Comparison of ENCODE assay signal across 12 cellular contexts in genomic region chr19:6500837-6501739, GRCh38. TPM values are rescaled to one million over a fixed set of nuclear protein-coding genes. Genes with fewer than 3 reads are reported as not detected.
DNase-seq lines count a peak whose midpoint lies in the region; ATAC-seq, FAIRE-seq and TF ChIP-seq lines count a peak whose summit lies in the region.
"Had no signal": no experiment of that assay in that cellular context is flagged by ENCODE, and none has a peak within 500 bp of the region (broad histone marks: within the 10 kb centered on the region; RNA-seq: fewer than 3 reads in every experiment).

No MANE protein-coding gene starts in this region.

- H3K4me3 ChIP-seq in OCI-LY3 (ENCODE audit: low read length) (peak overlapping the region; percentile 89), parathyroid adenoma (ENCODE audit: low read depth, low read length) (no peak overlapping the region), ovary (no peak overlapping the region)

- ATAC-seq in effector memory CD8-positive, alpha-beta T cell (replicated peaks): no peak

- H3K27me3 ChIP-seq in OCI-LY3 (ENCODE audit: low read depth, low read length): no peaks in the 10 kb centered on the region
- H3K27me3 ChIP-seq in parathyroid adenoma (ENCODE audit: control insufficient read depth, insufficient read depth, low read length): no peaks in the 10 kb centered on the region
- no peaks in the 10 kb centered on the region for H3K27me3 ChIP-seq in ovary

- H3K79me2 ChIP-seq in OCI-LY3 (ENCODE audit: low read length) (no peaks in the 10 kb centered on the region), parathyroid adenoma (no peaks in the 10 kb centered on the region)

- H3K4me2 ChIP-seq in OCI-LY3 (ENCODE audit: low read length) (peak overlapping the region; percentile 98), parathyroid adenoma (ENCODE audit: low read length) (peak overlapping the region; percentile 83)

- no peak for TF ChIP-seq EP300 in ovary (IDR thresholded peaks at IDR 0.05)

- no peak overlapping the region for H3K27ac ChIP-seq in OCI-LY3 (ENCODE audit: low read length)
- no peak overlapping the region for H3K27ac ChIP-seq in parathyroid adenoma
- H3K27ac ChIP-seq in ovary: no peak overlapping the region
- H3K27ac ChIP-seq: 22Rv1 had no signal

- H4K20me1 ChIP-seq in OCI-LY3 (ENCODE audit: insufficient read depth, low read length): no peaks in the 10 kb centered on the region

- peak overlapping the region; percentile 89 to 93 for H3K4me3 Mint-ChIP-seq in effector memory CD8-positive, alpha-beta T cell

- H3K36me3 Mint-ChIP-seq in effector memory CD8-positive, alpha-beta T cell (ENCODE audit: insufficient read depth): peaks cover 6% of the 10 kb centered on the region

- no peaks in the 10 kb centered on the region for H3K9me3 Mint-ChIP-seq in effector memory CD8-positive, alpha-beta T cell

- peak overlapping the region; percentile 26 to 75 for H3K27ac Mint-ChIP-seq in effector memory CD8-positive, alpha-beta T cell

- no peaks in the 10 kb centered on the region for H3K9me3 ChIP-seq in OCI-LY3 (ENCODE audit: insufficient read depth, low read length)
- H3K9me3 ChIP-seq in parathyroid adenoma (ENCODE audit: control insufficient read depth, low read length): no peaks in the 10 kb centered on the region
- H3K9me3 ChIP-seq in ovary: no peaks in the 10 kb centered on the region

- peaks cover 0 to 18% of the 10 kb centered on the region in 2 donors for H3K27me3 Mint-ChIP-seq in effector memory CD8-positive, alpha-beta T cell

- no peak for TF ChIP-seq CTCF in OCI-LY3 (IDR thresholded peaks at IDR 0.05; ENCODE audit: low read depth, low read length)
- no peak for TF ChIP-seq CTCF in parathyroid adenoma (IDR thresholded peaks at IDR 0.05)
- TF ChIP-seq CTCF in ovary (IDR thresholded peaks at IDR 0.05): no peak
- no peak for TF ChIP-seq CTCF in D721Med (IDR thresholded peaks at IDR 0.05; ENCODE audit: insufficient read depth, missing control alignments)

- 52 to 62% (median 60%) methylated on average over 23 to 24 of the region's 24 CpGs for WGBS in ovary, 3 donors

- H3K36me3 ChIP-seq in OCI-LY3 (replicated peaks; ENCODE audit: low read depth, low read length) (peaks cover 23% of the 10 kb centered on the region), parathyroid adenoma (ENCODE audit: control insufficient read depth, insufficient read depth, low read length) (no peaks in the 10 kb centered on the region), ovary (no peaks in the 10 kb centered on the region)

- DNase-seq in NCI-H2171 treated with DMSO at 0.1 percent for 48 hours (lab: John Stamatoyannopoulos, UW) (peak; percentile 14), NCI-H2171 (lab: John Stamatoyannopoulos, UW) (no peak), DMS79 (lab: John Stamatoyannopoulos, UW) (no peak), ovary (no peak), D721Med (ENCODE audit: insufficient read length, low spot score) (no peak)
- no peak for DNase-seq in effector memory CD8-positive, alpha-beta T cell
- DNase-seq: left cardiac atrium, NCI-H1092 had no signal

- peak overlapping the region; percentile 81 for H3K9ac ChIP-seq in OCI-LY3 (ENCODE audit: low read length)
- no peak overlapping the region for H3K9ac ChIP-seq in parathyroid adenoma

- FAIRE-seq in D721Med (lab: Jason Lieb, UNC): no peak

- intact Hi-C loops in ovary (cut with DNase I): no loop called here

- H3K4me1 ChIP-seq in OCI-LY3 (ENCODE audit: low read length) (peaks cover 33% of the 10 kb centered on the region), parathyroid adenoma (no peaks in the 10 kb centered on the region), ovary (ENCODE audit: insufficient read depth) (no peaks in the 10 kb centered on the region)

- TF ChIP-seq POLR2A in ovary (IDR thresholded peaks at IDR 0.05): no peak

- peaks cover 11 to 20% of the 10 kb centered on the region in 2 donors for H3K4me1 Mint-ChIP-seq in effector memory CD8-positive, alpha-beta T cell (ENCODE audit: low read depth in 2 of 2)

- no peak overlapping the region for H2AFZ ChIP-seq in OCI-LY3 (ENCODE audit: low read depth, low read length)
- H2AFZ ChIP-seq in parathyroid adenoma: no peak overlapping the region

RNA-seq across cellular contexts. Expression of gene TUBB4A, which starts 1.0 kb away (rescaled TPM):
- 1 to 10 TPM in 3 of 7 donors, under 1 TPM in 2, not detected in 2; 0.88 to 6.4 (median 3.2) TPM for total RNA-seq in ovary
- 10 to 100 TPM in 1 of 2 donors, under 1 TPM in 1; 0.92 to 47.1 TPM for polyA plus RNA-seq in ovary
- total RNA-seq: RPMI7951 had no signal

RNA-seq across cellular contexts. Expression of gene DENND1C, which starts 19.5 kb away (rescaled TPM):
- 1 to 10 TPM in 3 of 7 donors, under 1 TPM in 4; 0.72 to 2.3 (median 1.00) TPM for total RNA-seq in ovary
- 1 to 10 TPM in 1 of 2 donors, under 1 TPM in 1; 0.63 to 1.2 TPM for polyA plus RNA-seq in ovary
- total RNA-seq: RPMI7951 had no signal

RNA-seq across cellular contexts. Expression of gene TNFSF9, which starts 29.7 kb away (rescaled TPM):
- total RNA-seq in ovary: 1 to 10 TPM in 1 of 7 donors, under 1 TPM in 5, not detected in 1; 0.12 to 1.1 (median 0.44) TPM
- under 1 TPM; 0.10 to 0.17 TPM for polyA plus RNA-seq in ovary

RNA-seq across cellular contexts. Expression of gene CRB3, which starts 37.0 kb away (rescaled TPM):
- 10 to 100 TPM in 1 of 7 donors, 1 to 10 TPM in 3, under 1 TPM in 2, not detected in 1; 0.52 to 30.1 (median 2.0) TPM for total RNA-seq in ovary
- polyA plus RNA-seq in ovary: under 1 TPM in 1 of 2 donors, not detected in 1; 0.33 TPM
- total RNA-seq: left cardiac atrium, RPMI7951 had no signal

RNA-seq across cellular contexts. Expression of gene SLC25A23, which starts 41.5 kb away (rescaled TPM):
- total RNA-seq in ovary: 10 to 100 TPM; 26.7 to 71.3 (median 43.8) TPM
- 10 to 100 TPM; 30.0 to 74.0 TPM for polyA plus RNA-seq in ovary
